In the genomic region with DNA sequence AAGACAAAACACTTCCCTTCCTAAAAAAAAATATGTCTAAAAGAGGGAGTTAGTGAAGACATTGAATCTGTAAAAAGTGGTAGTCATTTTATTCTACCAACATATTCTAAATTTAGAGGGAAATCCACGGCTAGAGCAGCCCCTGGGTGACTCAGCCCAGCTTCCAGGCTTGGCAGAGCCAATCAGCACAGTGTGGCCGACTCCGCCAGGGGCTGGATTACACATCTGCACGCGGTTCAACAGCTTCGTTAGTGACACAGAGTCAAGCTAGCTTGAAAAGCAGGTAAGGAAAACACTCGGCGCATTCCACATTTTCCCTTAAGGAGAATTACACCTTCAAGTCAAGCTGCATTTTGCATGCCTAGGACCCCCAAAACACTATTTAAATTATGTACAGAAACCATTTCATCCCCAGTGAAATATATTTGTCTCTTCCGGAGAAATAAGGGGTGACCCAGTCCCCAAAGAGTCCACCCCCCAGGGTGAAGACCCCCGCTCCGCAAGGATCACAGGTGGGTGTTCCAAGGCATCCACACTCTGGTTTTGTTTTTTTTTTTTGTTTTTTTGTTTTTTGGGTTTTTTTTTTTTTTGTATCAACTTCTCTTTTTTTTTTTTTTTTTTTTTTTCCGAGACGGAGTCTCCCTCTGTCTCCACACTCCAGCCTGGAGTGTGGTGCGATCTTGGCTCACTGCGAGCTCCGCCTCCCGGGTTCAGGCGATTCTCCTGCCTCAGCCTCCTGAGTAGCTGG, we compare ENCODE assay signal across 8 cellular contexts. TPM values are rescaled to one million over a fixed set of nuclear protein-coding genes. Genes with fewer than 3 reads are reported as not detected.
DNase-seq lines count a peak whose midpoint lies in the region; ATAC-seq and FAIRE-seq lines count a peak whose summit lies in the region.

No MANE protein-coding gene starts in this region.

- H3K4me1 Mint-ChIP-seq in activated naive CD8-positive, alpha-beta T cell (ENCODE audit: low read depth): peaks cover 14% of the 10 kb centered on the region
- H3K4me1 Mint-ChIP-seq in activated naive CD8-positive, alpha-beta T cell treated with anti-CD3 and anti-CD28 coated beads for 36 hours: peaks cover 16% of the 10 kb centered on the region

- no peaks in the 10 kb centered on the region for H3K27me3 Mint-ChIP-seq in activated naive CD8-positive, alpha-beta T cell
- H3K27me3 Mint-ChIP-seq in activated naive CD8-positive, alpha-beta T cell treated with anti-CD3 and anti-CD28 coated beads for 36 hours: no peaks in the 10 kb centered on the region

- intact Hi-C loops in left colon (cut with DNase I, micrococcal nuclease): no loop called here

- H3K4me3 Mint-ChIP-seq in activated naive CD8-positive, alpha-beta T cell: no peak overlapping the region
- no peak overlapping the region for H3K4me3 Mint-ChIP-seq in activated naive CD8-positive, alpha-beta T cell treated with anti-CD3 and anti-CD28 coated beads for 36 hours

- no peaks in the 10 kb centered on the region for H3K36me3 Mint-ChIP-seq in activated naive CD8-positive, alpha-beta T cell
- no peaks in the 10 kb centered on the region for H3K36me3 Mint-ChIP-seq in activated naive CD8-positive, alpha-beta T cell treated with anti-CD3 and anti-CD28 coated beads for 36 hours

- H3K9me3 Mint-ChIP-seq in activated naive CD8-positive, alpha-beta T cell (ENCODE audit: low read depth): no peaks in the 10 kb centered on the region
- H3K9me3 Mint-ChIP-seq in activated naive CD8-positive, alpha-beta T cell treated with anti-CD3 and anti-CD28 coated beads for 36 hours: no peaks in the 10 kb centered on the region

- DNase-seq in activated naive CD8-positive, alpha-beta T cell treated with anti-CD3 and anti-CD28 coated beads for 36 hours: no peak
- DNase-seq in astrocyte of the hippocampus (ENCODE audit: low read depth, low spot score) (peak; percentile 82), left colon (peak; percentile 24 to 35), urothelium cell line (ENCODE audit: low spot score) (peak; percentile 85), NCI-H2107 treated with DMSO at 0.1 percent for 48 hours (lab: John Stamatoyannopoulos, UW; ENCODE audit: unreplicated experiment) (no peak), foreskin melanocyte (no peak)

- ATAC-seq in left colon (no peak), GM21360 (IDR thresholded peaks at IDR 0.05; ENCODE audit: unreplicated experiment) (no peak)

- peak overlapping the region; percentile 88 for H3K27ac Mint-ChIP-seq in activated naive CD8-positive, alpha-beta T cell
- H3K27ac Mint-ChIP-seq in activated naive CD8-positive, alpha-beta T cell treated with anti-CD3 and anti-CD28 coated beads for 36 hours: no peak overlapping the region

- FAIRE-seq in urothelium cell line (lab: Jason Lieb, UNC): peak; percentile 53

RNA-seq across cellular contexts. Expression of gene ARID1B, which starts 58.4 kb away (rescaled TPM):
- 10 to 100 TPM; 40.6 to 41.5 TPM for total RNA-seq in activated naive CD8-positive, alpha-beta T cell treated with anti-CD3 and anti-CD28 coated beads for 36 hours
- total RNA-seq in left colon: 10 to 100 TPM; 69.0 to 85.4 TPM

Comparison
In these comparisons a context has a peak if more than half of its experiments do, and no peak if none do; other contexts are left out.
1. DNase-seq: peak in astrocyte of the hippocampus (single experiment), left colon (2 of 2) and urothelium cell line (single experiment); none in activated naive CD8-positive, alpha-beta T cell treated with anti-CD3 and anti-CD28 coated beads for 36 hours (single experiment), NCI-H2107 treated with DMSO at 0.1 percent for 48 hours (single experiment) and foreskin melanocyte (single experiment).